In the genomic region with DNA sequence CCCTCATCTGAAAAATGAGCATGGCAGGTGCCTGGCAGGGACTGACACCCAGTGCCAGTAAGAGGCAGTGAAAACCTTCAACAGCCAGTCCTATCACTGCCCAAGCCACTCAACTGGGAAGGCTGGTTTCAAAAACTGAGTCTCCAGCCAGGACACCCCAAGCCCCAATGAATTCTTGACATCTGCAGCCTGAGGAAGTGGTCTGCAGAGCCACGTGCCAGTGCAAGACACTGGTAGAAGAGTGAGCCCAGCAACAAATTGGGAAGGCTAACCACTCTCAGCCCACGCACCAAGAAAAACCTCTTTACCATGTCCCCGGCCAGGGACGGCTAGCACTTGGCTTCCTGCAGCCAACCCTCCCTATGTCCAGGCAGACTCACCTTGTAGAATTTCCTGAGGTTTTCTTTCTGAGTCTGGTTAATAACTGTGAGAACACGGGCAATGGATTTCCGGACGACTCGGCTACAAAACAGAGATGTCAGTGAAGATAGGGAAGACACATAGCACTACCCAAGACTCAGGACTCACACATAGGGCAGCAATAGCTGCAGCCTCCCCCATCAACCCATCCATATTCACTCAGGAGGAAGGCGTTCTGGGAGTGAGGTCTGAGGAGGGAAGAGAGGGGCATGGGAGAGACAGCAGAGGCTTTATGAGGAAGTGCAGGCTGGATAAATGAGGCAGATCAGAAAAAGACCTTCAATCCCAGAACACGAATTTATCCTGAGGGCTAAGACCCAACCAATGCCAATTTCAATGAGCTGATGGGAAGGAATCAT, we compare ENCODE assay signal across 9 cellular contexts. TPM values are rescaled to one million over a fixed set of nuclear protein-coding genes. Genes with fewer than 3 reads are reported as not detected.
DNase-seq lines count a peak whose midpoint lies in the region; TF ChIP-seq lines count a peak whose summit lies in the region.
"Had no signal": no experiment of that assay in that cellular context is flagged by ENCODE, and none has a peak within 500 bp of the region (broad histone marks: within the 10 kb centered on the region; RNA-seq: fewer than 3 reads in every experiment).

No MANE protein-coding gene starts in this region.

- DNase-seq in cardiac muscle cell (ENCODE audit: low read depth in 1 of 2, low spot score in 1 of 2) = no peak
- DNase-seq in right atrium auricular region (ENCODE audit: low spot score) = no peak
- no peak for DNase-seq in activated T-helper 1 cell treated with anti-CD3 and anti-CD28 coated beads, Interleukin-12 subunit alpha, Interleukin-12 subunit beta, Interleukin-2, Interleukin-4 antibody, amounts not matched to agents 30 ng/mL and 10 ng/mL and 1 ng/mL, durations not matched to agents 14 hours and 24 hours and 36 hours (ENCODE audit: low spot score)
- no peak for DNase-seq in transverse colon
- no peak for DNase-seq in ovary
- DNase-seq in GM13976 (ENCODE audit: low spot score) = no peak
- DNase-seq in NCI-H510A treated with DMSO at 0.1 percent for 48 hours (lab: John Stamatoyannopoulos, UW) = no peak
- DNase-seq: right cardiac atrium had no signal

- peaks cover 34% of the 10 kb centered on the region for H3K4me1 Mint-ChIP-seq in activated T-helper 1 cell treated with anti-CD3 and anti-CD28 coated beads, Interleukin-12 subunit alpha, Interleukin-12 subunit beta, Interleukin-2, Interleukin-4 antibody, amounts not matched to agents 30 ng/mL and 10 ng/mL and 1 ng/mL, durations not matched to agents 14 hours and 24 hours and 36 hours (ENCODE audit: low read depth)

- TF ChIP-seq POLR2A in transverse colon (IDR thresholded peaks at IDR 0.05) (no peak), ovary (IDR thresholded peaks at IDR 0.05) (no peak)

- H3K4me1 ChIP-seq in cardiac muscle cell (ENCODE audit: low read depth) (peaks cover 6% of the 10 kb centered on the region), right atrium auricular region (peaks cover 0 to 33% of the 10 kb centered on the region in 2 donors), transverse colon (peaks cover 13 to 27% (median 21%) of the 10 kb centered on the region in 4 donors), ovary (ENCODE audit: insufficient read depth) (peaks cover 6% of the 10 kb centered on the region)

- TF ChIP-seq CTCF in cardiac muscle cell (IDR thresholded peaks at IDR 0.05; ENCODE audit: low read depth, low read length) = no peak
- no peak for TF ChIP-seq CTCF in right atrium auricular region (IDR thresholded peaks at IDR 0.05)
- no peak for TF ChIP-seq CTCF in transverse colon (IDR thresholded peaks at IDR 0.05)
- no peak for TF ChIP-seq CTCF in ovary (IDR thresholded peaks at IDR 0.05)
- TF ChIP-seq CTCF in GM13976 (IDR thresholded peaks at IDR 0.05; ENCODE audit: borderline replicate concordance, control extremely low read depth, extremely low read depth, insufficient read depth, missing control alignments) = no peak

- H3K4me3 ChIP-seq in cardiac muscle cell = peak overlapping the region; percentile 74
- no peak overlapping the region for H3K4me3 ChIP-seq in right atrium auricular region
- H3K4me3 ChIP-seq in iPS-18c (ENCODE audit: insufficient read depth, low read depth, low read length) = peak overlapping the region; percentile 98
- H3K4me3 ChIP-seq in transverse colon = peak overlapping the region in 1 of 4 donors; percentile 91
- H3K4me3 ChIP-seq in ovary = no peak overlapping the region

- 13 to 50% methylated on average over 1 to 10 of the region's 10 CpGs for WGBS in transverse colon (ENCODE audit: low coverage in 1 of 2), 2 donors
- WGBS in ovary, 3 donors = 31 to 48% (median 45%) methylated on average over 10 of the region's 10 CpGs

- peak overlapping the region; percentile 98 for H3K27ac Mint-ChIP-seq in activated T-helper 1 cell treated with anti-CD3 and anti-CD28 coated beads, Interleukin-12 subunit alpha, Interleukin-12 subunit beta, Interleukin-2, Interleukin-4 antibody, amounts not matched to agents 30 ng/mL and 10 ng/mL and 1 ng/mL, durations not matched to agents 14 hours and 24 hours and 36 hours

- peaks cover 27% of the 10 kb centered on the region for H3K36me3 ChIP-seq in cardiac muscle cell
- peaks cover 47% of the 10 kb centered on the region for H3K36me3 ChIP-seq in right atrium auricular region
- H3K36me3 ChIP-seq in transverse colon = peaks cover 0 to 32% (median 10%) of the 10 kb centered on the region in 4 donors
- no peaks in the 10 kb centered on the region for H3K36me3 ChIP-seq in ovary

- no peaks in the 10 kb centered on the region for H3K9me3 Mint-ChIP-seq in activated T-helper 1 cell treated with anti-CD3 and anti-CD28 coated beads, Interleukin-12 subunit alpha, Interleukin-12 subunit beta, Interleukin-2, Interleukin-4 antibody, amounts not matched to agents 30 ng/mL and 10 ng/mL and 1 ng/mL, durations not matched to agents 14 hours and 24 hours and 36 hours

- intact Hi-C loops in activated T-helper 1 cell treated with anti-CD3 and anti-CD28 coated beads, Interleukin-12 subunit alpha, Interleukin-12 subunit beta, Interleukin-2, Interleukin-4 antibody, amounts not matched to agents 30 ng/mL and 10 ng/mL and 1 ng/mL, durations not matched to agents 14 hours and 24 hours and 36 hours (cut with micrococcal nuclease) = loop anchor here (2.0 kb wide), 1 partner anchor 89 kb away; a partner anchor contains a TSS
- intact Hi-C loops in transverse colon (cut with DNase I; ENCODE audit: low total_unique reads) (no loop called here), ovary (cut with DNase I) (loop anchor here in 2 of 4 donors (10.0 kb wide), 2 partner anchors 245 to 285 kb away; a partner anchor contains a TSS)

- H3K27ac ChIP-seq in cardiac muscle cell = peak overlapping the region; percentile 49
- H3K27ac ChIP-seq in right atrium auricular region = no peak overlapping the region
- H3K27ac ChIP-seq in transverse colon = peak overlapping the region in 3 of 4 donors; percentile 93 to 96 (median 96)
- no peak overlapping the region for H3K27ac ChIP-seq in ovary

- H3K27me3 ChIP-seq in cardiac muscle cell = no peaks in the 10 kb centered on the region
- no peaks in the 10 kb centered on the region for H3K27me3 ChIP-seq in right atrium auricular region
- H3K27me3 ChIP-seq in transverse colon = no peaks in the 10 kb centered on the region
- H3K27me3 ChIP-seq in ovary = no peaks in the 10 kb centered on the region

- TF ChIP-seq EP300 in transverse colon (IDR thresholded peaks at IDR 0.05; ENCODE audit: low read depth) (no peak), ovary (IDR thresholded peaks at IDR 0.05) (no peak)

- H3K36me3 Mint-ChIP-seq in activated T-helper 1 cell treated with anti-CD3 and anti-CD28 coated beads, Interleukin-12 subunit alpha, Interleukin-12 subunit beta, Interleukin-2, Interleukin-4 antibody, amounts not matched to agents 30 ng/mL and 10 ng/mL and 1 ng/mL, durations not matched to agents 14 hours and 24 hours and 36 hours (ENCODE audit: low read depth) = peaks cover 34% of the 10 kb centered on the region

- in situ Hi-C loops in transverse colon (cut with MboI; ENCODE audit: low pct_ligation_motif_present in 1 of 4, low pct_unique_long_range_greater_than_20kb in 1 of 4, low sequenced_read_pairs in 3 of 4) = loop anchor here in 2 of 4 donors (5.0 kb wide), 1 partner anchor 88 kb away; a partner anchor contains a TSS
- in situ Hi-C loops in GM13976 (cut with MboI; ENCODE audit: low sequenced_read_pairs, unreplicated experiment) = loop anchor here (25.0 kb wide), 1 partner anchor 502 kb away; no protein-coding TSS in a partner anchor

- H3K4me3 Mint-ChIP-seq in activated T-helper 1 cell treated with anti-CD3 and anti-CD28 coated beads, Interleukin-12 subunit alpha, Interleukin-12 subunit beta, Interleukin-2, Interleukin-4 antibody, amounts not matched to agents 30 ng/mL and 10 ng/mL and 1 ng/mL, durations not matched to agents 14 hours and 24 hours and 36 hours = peak overlapping the region; percentile 96

- H3K9me3 ChIP-seq in cardiac muscle cell (ENCODE audit: low read depth) (no peaks in the 10 kb centered on the region), right atrium auricular region (no peaks in the 10 kb centered on the region), iPS-18c (ENCODE audit: control insufficient read depth, insufficient read depth, low read length) (peaks cover 2% of the 10 kb centered on the region), transverse colon (no peaks in the 10 kb centered on the region), ovary (no peaks in the 10 kb centered on the region)

- H3K27me3 Mint-ChIP-seq in activated T-helper 1 cell treated with anti-CD3 and anti-CD28 coated beads, Interleukin-12 subunit alpha, Interleukin-12 subunit beta, Interleukin-2, Interleukin-4 antibody, amounts not matched to agents 30 ng/mL and 10 ng/mL and 1 ng/mL, durations not matched to agents 14 hours and 24 hours and 36 hours (ENCODE audit: insufficient read depth) = no peaks in the 10 kb centered on the region

RNA-seq across cellular contexts. Expression of a gene that starts 1.8 kb away (rescaled TPM):
- total RNA-seq in cardiac muscle cell = 2,527 and 2,996 TPM in 2 replicates
- 1,204 and 1,356 TPM in 2 replicates for polyA plus RNA-seq in cardiac muscle cell
- total RNA-seq in right atrium auricular region = 1,000 to 10,000 TPM in 1 of 2 donors, 100 to 1,000 TPM in 1; 846 to 1,378 TPM
- 1,681 and 1,750 TPM in 2 replicates for total RNA-seq in activated T-helper 1 cell treated with anti-CD3 and anti-CD28 coated beads, Interleukin-12 subunit alpha, Interleukin-12 subunit beta, Interleukin-2, Interleukin-4 antibody, amounts not matched to agents 30 ng/mL and 10 ng/mL and 1 ng/mL, durations not matched to agents 14 hours and 24 hours and 36 hours
- total RNA-seq in transverse colon = 1,000 to 10,000 TPM in 3 of 4 donors, 100 to 1,000 TPM in 1; 498 to 3,953 (median 1,382) TPM
- total RNA-seq in ovary = 1,000 to 10,000 TPM; 1,648 to 7,796 (median 2,205) TPM
- 1,000 to 10,000 TPM in 1 of 2 donors, 100 to 1,000 TPM in 1; 752 to 6,017 TPM for polyA plus RNA-seq in ovary

RNA-seq across cellular contexts. Expression of a gene that starts 1.9 kb away (rescaled TPM):
- total RNA-seq in cardiac muscle cell (24.3 and 36.0 TPM in 2 replicates), right atrium auricular region (10 to 100 TPM; 21.7 to 23.5 TPM), transverse colon (10 to 100 TPM in 3 of 4 donors, 1 to 10 TPM in 1; 9.8 to 37.0 (median 22.8) TPM), ovary (10 to 100 TPM in 6 of 7 donors, 1 to 10 TPM in 1; 8.5 to 22.0 (median 16.6) TPM)
- polyA plus RNA-seq in cardiac muscle cell (61.2 and 88.8 TPM in 2 replicates), ovary (10 to 100 TPM; 15.1 to 27.0 TPM)
- 111 and 115 TPM in 2 replicates for total RNA-seq in activated T-helper 1 cell treated with anti-CD3 and anti-CD28 coated beads, Interleukin-12 subunit alpha, Interleukin-12 subunit beta, Interleukin-2, Interleukin-4 antibody, amounts not matched to agents 30 ng/mL and 10 ng/mL and 1 ng/mL, durations not matched to agents 14 hours and 24 hours and 36 hours

RNA-seq across cellular contexts. Expression of a gene that starts 6.7 kb away (rescaled TPM):
- not detected in 2 replicates for total RNA-seq in cardiac muscle cell
- polyA plus RNA-seq in cardiac muscle cell = not detected in 2 replicates
- not detected for total RNA-seq in right atrium auricular region
- total RNA-seq in activated T-helper 1 cell treated with anti-CD3 and anti-CD28 coated beads, Interleukin-12 subunit alpha, Interleukin-12 subunit beta, Interleukin-2, Interleukin-4 antibody, amounts not matched to agents 30 ng/mL and 10 ng/mL and 1 ng/mL, durations not matched to agents 14 hours and 24 hours and 36 hours = not detected in 2 replicates
- not detected for total RNA-seq in transverse colon
- total RNA-seq in ovary = 10 to 100 TPM in 1 of 7 donors, 1 to 10 TPM in 2, under 1 TPM in 1, not detected in 3; 0.94 to 22.5 (median 1.4) TPM
- not detected for polyA plus RNA-seq in ovary
- total RNA-seq: right cardiac atrium had no signal

Comparison
In these comparisons a context has a peak if more than half of its experiments do, and no peak if none do; other contexts are left out.
1. H3K27ac ChIP-seq: peak in cardiac muscle cell (single experiment) and transverse colon (3 of 4); none in right atrium auricular region (0 of 2) and ovary (0 of 2).
2. H3K4me3 ChIP-seq: peak in cardiac muscle cell (single experiment) and iPS-18c (single experiment); none in right atrium auricular region (0 of 2) and ovary (single experiment).